ENCODE assay signal across 21 cellular contexts in genomic region chr11:37849731-37850130, GRCh38.
"Had no signal": no experiment of that assay in that cellular context is flagged by ENCODE, and none has a peak within 500 bp of the region (broad histone marks: within the 10 kb centered on the region; RNA-seq: fewer than 3 reads in every experiment).

No MANE protein-coding gene starts in this region.

- H3K36me3 ChIP-seq: esophagus muscularis mucosa, left ventricle myocardium inferior, right lobe of liver, stomach, transverse colon had no signal

- H3K27me3 ChIP-seq: esophagus muscularis mucosa, right lobe of liver, stomach, transverse colon had no signal

- H3K4me3 ChIP-seq: esophagus muscularis mucosa, left ventricle myocardium inferior, right lobe of liver, skin epidermis, stomach, transverse colon had no signal

- H3K9me3 ChIP-seq: esophagus muscularis mucosa, right lobe of liver, stomach, transverse colon had no signal

- H3K4me1 ChIP-seq: esophagus muscularis mucosa, left ventricle myocardium inferior, right lobe of liver, stomach, transverse colon had no signal

- H3K27ac ChIP-seq: esophagus muscularis mucosa, left ventricle myocardium inferior, right lobe of liver, skin epidermis, stomach, transverse colon had no signal

- DNase-seq: activated CD4-positive, alpha-beta T cell treated with anti-CD3 and anti-CD28 coated beads for 1 hour; activated gamma-delta T cell treated with Interleukin-2 at 50 U/mL for 16 hours; activated T-cell treated with anti-CD3 and anti-CD28 coated beads, Interleukin-2, amount 50 U/mL, for 1 hour; aorta; effector memory CD8-positive, alpha-beta T cell; foreskin melanocyte; immature natural killer cell; kidney glomerular epithelial cell; left ventricle myocardium inferior; mammary epithelial cell; nucleus accumbens; posterior cingulate gyrus; right lobe of liver; stimulated activated CD4-positive, alpha-beta T cell treated with anti-CD3 and anti-CD28 coated beads, Interleukin-2, amount 100 ng/mL, for 24 hours; stomach; T-helper 9 cell; transverse colon had no signal

- FAIRE-seq: endothelial cell of umbilical vein, urothelium cell line had no signal
